15 cellular contexts compared by ENCODE assay signal in the genomic region with DNA sequence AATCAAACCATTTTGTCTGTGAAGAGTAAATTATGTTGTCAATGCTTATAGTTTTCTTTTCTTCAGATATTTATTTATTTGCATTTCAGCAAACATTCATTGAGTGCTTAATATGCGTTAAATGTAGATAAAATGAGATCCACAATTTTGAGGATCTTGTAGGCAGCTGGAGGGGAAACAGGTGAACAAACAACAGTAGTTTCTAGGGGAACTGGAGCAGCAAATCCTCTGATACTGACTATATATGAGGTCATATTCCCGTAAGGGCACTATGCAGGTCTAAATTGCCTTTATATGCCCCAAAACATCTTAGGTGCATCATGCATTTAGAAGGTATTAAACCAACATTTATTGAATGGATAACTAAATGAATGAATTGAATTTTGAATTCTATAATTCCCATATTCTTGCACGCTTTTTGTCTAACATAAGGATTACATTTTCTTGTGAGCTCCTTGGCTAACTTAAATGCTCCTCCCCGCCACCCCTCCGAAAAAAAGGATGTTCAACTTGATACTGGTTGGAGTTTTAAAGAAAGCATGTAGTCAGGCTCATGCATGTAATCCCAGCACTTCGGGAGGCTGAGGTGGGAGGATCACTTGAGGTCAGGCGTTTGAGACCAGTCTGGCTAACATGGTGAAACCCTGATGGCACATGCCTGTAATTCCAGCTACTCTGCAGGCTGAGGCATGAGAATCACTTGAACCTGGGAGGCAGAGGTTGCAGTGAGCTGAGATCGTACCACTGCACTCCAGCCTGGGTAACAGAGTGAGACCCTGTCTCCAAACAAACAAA.
A peak's percentile ranks its signal among the peaks of the same experiment; 100 is the strongest.
DNase-seq lines count a peak whose midpoint lies in the region; ATAC-seq and TF ChIP-seq lines count a peak whose summit lies in the region.
"Had no signal": no experiment of that assay in that cellular context is flagged by ENCODE, and none has a peak within 500 bp of the region (broad histone marks: within the 10 kb centered on the region; RNA-seq: fewer than 3 reads in every experiment).

No MANE protein-coding gene starts in this region.

- no peaks in the 10 kb centered on the region for H3K36me3 ChIP-seq in BLaER1
- no peaks in the 10 kb centered on the region for H3K36me3 ChIP-seq in SJCRH30
- no peaks in the 10 kb centered on the region for H3K36me3 ChIP-seq in neural progenitor cell
- H3K36me3 ChIP-seq: BE2C had no signal

- H3K9ac ChIP-seq in BLaER1, result no peak overlapping the region
- H3K9ac ChIP-seq in neural progenitor cell, result no peak overlapping the region

- peaks cover 10% of the 10 kb centered on the region for H3K4me1 ChIP-seq in BLaER1
- H3K4me1 ChIP-seq in SJCRH30, result peaks cover 31% of the 10 kb centered on the region
- peaks cover 24% of the 10 kb centered on the region for H3K4me1 ChIP-seq in neural progenitor cell
- H3K4me1 ChIP-seq: BE2C had no signal

- H3K9me3 Mint-ChIP-seq in neural progenitor cell, result peaks cover 5% of the 10 kb centered on the region

- peaks cover 24% of the 10 kb centered on the region for H3K4me1 Mint-ChIP-seq in neural progenitor cell
- H3K4me1 Mint-ChIP-seq: CD4-positive, alpha-beta memory T cell had no signal

- H3K27ac Mint-ChIP-seq in neural progenitor cell, result no peak overlapping the region
- H3K27ac Mint-ChIP-seq: CD4-positive, alpha-beta memory T cell had no signal

- no peaks in the 10 kb centered on the region for H3K36me3 Mint-ChIP-seq in neural progenitor cell
- H3K36me3 Mint-ChIP-seq: CD4-positive, alpha-beta memory T cell had no signal

- peak overlapping the region; percentile 93 for H2AFZ ChIP-seq in neural progenitor cell (replicated peaks)

- H3K79me2 ChIP-seq in neural progenitor cell (ENCODE audit: low read depth), result no peaks in the 10 kb centered on the region

- H3K4me3 ChIP-seq in BLaER1, result no peak overlapping the region
- H3K4me3 ChIP-seq in SJCRH30, result peak overlapping the region; percentile 51
- no peak overlapping the region for H3K4me3 ChIP-seq in neural progenitor cell

- H3K4me2 ChIP-seq in BLaER1, result peak overlapping the region; percentile 29; the same call in 1 of the 2 replicates
- no peak overlapping the region for H3K4me2 ChIP-seq in neural progenitor cell

- no peak overlapping the region for H3K4me3 Mint-ChIP-seq in neural progenitor cell
- H3K4me3 Mint-ChIP-seq: CD4-positive, alpha-beta memory T cell had no signal

- H4K20me1 ChIP-seq in BLaER1, result no peaks in the 10 kb centered on the region
- H4K20me1 ChIP-seq in neural progenitor cell (ENCODE audit: low read depth), result no peaks in the 10 kb centered on the region

- H3K27ac ChIP-seq in BLaER1 (no peak overlapping the region), SJCRH30 (peak overlapping the region; percentile 98), neural progenitor cell (peak overlapping the region; percentile 33)
- H3K27ac ChIP-seq: 22Rv1, RWPE1 had no signal

- ATAC-seq in HG02870 (IDR thresholded peaks at IDR 0.05; ENCODE audit: unreplicated experiment) (no peak), GM19397 (IDR thresholded peaks at IDR 0.05; ENCODE audit: unreplicated experiment) (no peak)
- ATAC-seq: PC-3 had no signal

- DNase-seq in NCI-H1092 treated with DMSO at 0.1 percent for 48 hours (lab: John Stamatoyannopoulos, UW) (peak; percentile 34), NCI-H1092 (lab: John Stamatoyannopoulos, UW) (no peak), SJCRH30 (peak; percentile 57 to 83), neural progenitor cell (ENCODE audit: low spot score) (no peak), NCI-H82 (lab: John Stamatoyannopoulos, UW) (no peak)
- DNase-seq: CD4-positive, alpha-beta memory T cell; KBM-7; NCI-H187 treated with DMSO at 0.1 percent for 48 hours had no signal

- no peaks in the 10 kb centered on the region for H3K27me3 Mint-ChIP-seq in neural progenitor cell (ENCODE audit: insufficient read depth, low read depth)
- H3K27me3 Mint-ChIP-seq: CD4-positive, alpha-beta memory T cell had no signal

- H3K27me3 ChIP-seq in BLaER1 (no peaks in the 10 kb centered on the region), SJCRH30 (no peaks in the 10 kb centered on the region), neural progenitor cell (no peaks in the 10 kb centered on the region)
- H3K27me3 ChIP-seq: BE2C had no signal

- peaks cover 2% of the 10 kb centered on the region for H3F3A ChIP-seq in neural progenitor cell (ENCODE audit: low read depth)

- TF ChIP-seq CTCF in neural progenitor cell (IDR thresholded peaks at IDR 0.05), result no peak

- H3K9me3 ChIP-seq in BLaER1, result no peaks in the 10 kb centered on the region
- no peaks in the 10 kb centered on the region for H3K9me3 ChIP-seq in SJCRH30 (replicated peaks)
- H3K9me3 ChIP-seq in neural progenitor cell (ENCODE audit: low read depth), result no peaks in the 10 kb centered on the region
- H3K9me3 ChIP-seq: BE2C had no signal

Comparison
In these comparisons a context has a peak if more than half of its experiments do, and no peak if none do; other contexts are left out.
1. DNase-seq: peak in NCI-H1092 treated with DMSO at 0.1 percent for 48 hours (single experiment) and SJCRH30 (2 of 2); none in NCI-H1092 (single experiment), neural progenitor cell (single experiment) and NCI-H82 (single experiment).